ENCODE assay signal across 12 cellular contexts in genomic region chr16:81617021-81617346, GRCh38.
A peak's percentile ranks its signal among the peaks of the same experiment; 100 is the strongest.
DNase-seq lines count a peak whose midpoint lies in the region; ATAC-seq, FAIRE-seq and TF ChIP-seq lines count a peak whose summit lies in the region.
"Had no signal": no experiment of that assay in that cellular context is flagged by ENCODE, and none has a peak within 500 bp of the region (broad histone marks: within the 10 kb centered on the region; RNA-seq: fewer than 3 reads in every experiment).

No MANE protein-coding gene starts in this region.

- H3K9me3 ChIP-seq in OCI-LY1 (ENCODE audit: low read length) (no peaks in the 10 kb centered on the region), pancreas (no peaks in the 10 kb centered on the region)
- H3K9me3 ChIP-seq: heart right ventricle, left ventricle myocardium inferior, ovary had no signal

- H3K79me2 ChIP-seq in OCI-LY1 (ENCODE audit: insufficient read depth, low read length), result no peaks in the 10 kb centered on the region

- intact Hi-C loops in dorsolateral prefrontal cortex (cut with DNase I) (loop anchor here in 1 of 2 donors (5.0 kb wide), 1 partner anchor 170 kb away; no protein-coding TSS in a partner anchor), head of caudate nucleus (cut with DNase I) (no loop called here), pancreas (cut with DNase I) (loop anchor here in 1 of 3 donors (10.0 kb wide), 1 partner anchor 52 kb away; no protein-coding TSS in a partner anchor)

- no peak for ATAC-seq in pancreas

- H3K27me3 ChIP-seq in OCI-LY1 (ENCODE audit: insufficient read depth, low read length) (no peaks in the 10 kb centered on the region), dorsolateral prefrontal cortex (no peaks in the 10 kb centered on the region), pancreas (no peaks in the 10 kb centered on the region)
- H3K27me3 ChIP-seq: heart right ventricle, ovary had no signal

- H3K27ac ChIP-seq in OCI-LY1 (ENCODE audit: low read depth, low read length, poor library complexity, severe bottlenecking) (peak overlapping the region; percentile 84), dorsolateral prefrontal cortex (peak overlapping the region in 48 of 59 donors; percentile 0 to 89 (median 63)), skin epidermis (peak overlapping the region in 19 of 21 experiments; percentile 27 to 83 (median 68)), pancreas (peak overlapping the region in 1 of 4 donors; percentile 22)
- H3K27ac ChIP-seq: left ventricle myocardium inferior, ovary had no signal

- no peak overlapping the region for H2AFZ ChIP-seq in OCI-LY1 (ENCODE audit: low read length)

- DNase-seq in ELF-1 (ENCODE audit: low read depth, low spot score) (peak; percentile 51), dorsolateral prefrontal cortex (no peak), NCI-H1436 (lab: John Stamatoyannopoulos, UW) (no peak), head of caudate nucleus (no peak), pancreas (no peak)
- DNase-seq: DMS153, NCI-H146 had no signal

- no peaks in the 10 kb centered on the region for H3K9me2 ChIP-seq in OCI-LY1 (ENCODE audit: low read depth, low read length)

- H3K4me1 ChIP-seq in OCI-LY1 (ENCODE audit: insufficient read depth, low read length, severe bottlenecking) (peaks cover 26% of the 10 kb centered on the region), pancreas (no peaks in the 10 kb centered on the region)

- 78 to 85% methylated on average over 8 of the region's 8 CpGs for WGBS in pancreas, 2 donors

- no peaks in the 10 kb centered on the region for H4K20me1 ChIP-seq in OCI-LY1 (ENCODE audit: insufficient read depth, low read length)

- no peak for TF ChIP-seq CTCF in OCI-LY1 (IDR thresholded peaks at IDR 0.05; ENCODE audit: low read length)
- no peak for TF ChIP-seq CTCF in dorsolateral prefrontal cortex (IDR thresholded peaks at IDR 0.05 in 54 of 56, conservative IDR thresholded peaks at IDR 0.05 in 2 of 56; ENCODE audit: low read depth in 1 of 56, partially characterized antibody in 56 of 56)
- no peak for TF ChIP-seq CTCF in pancreas (IDR thresholded peaks at IDR 0.05)

- no peak overlapping the region for H3K9ac ChIP-seq in OCI-LY1 (ENCODE audit: low read length)

- no peak for FAIRE-seq in pancreas (lab: Jason Lieb, UNC)

- no peak overlapping the region for H3K4me3 ChIP-seq in OCI-LY1 (ENCODE audit: low read depth, low read length, poor library complexity, severe bottlenecking)
- H3K4me3 ChIP-seq in dorsolateral prefrontal cortex, result no peak overlapping the region
- H3K4me3 ChIP-seq in skin epidermis, result no peak overlapping the region
- H3K4me3 ChIP-seq in pancreas, result no peak overlapping the region
- H3K4me3 ChIP-seq: heart right ventricle, left ventricle myocardium inferior, ovary had no signal

- H3K36me3 ChIP-seq in OCI-LY1 (ENCODE audit: insufficient read depth, low read length) (peaks cover 39% of the 10 kb centered on the region), pancreas (peaks cover 0 to 8% (median 0%) of the 10 kb centered on the region in 3 donors)
- H3K36me3 ChIP-seq: ovary had no signal

- no peak overlapping the region; the same call in 1 of the 2 replicates for H3K4me2 ChIP-seq in OCI-LY1 (ENCODE audit: low read length)

- H3F3A ChIP-seq in OCI-LY1 (ENCODE audit: insufficient read depth, low read length), result no peaks in the 10 kb centered on the region
